Comparison of ENCODE assay signal across 8 cellular contexts in the genomic region with DNA sequence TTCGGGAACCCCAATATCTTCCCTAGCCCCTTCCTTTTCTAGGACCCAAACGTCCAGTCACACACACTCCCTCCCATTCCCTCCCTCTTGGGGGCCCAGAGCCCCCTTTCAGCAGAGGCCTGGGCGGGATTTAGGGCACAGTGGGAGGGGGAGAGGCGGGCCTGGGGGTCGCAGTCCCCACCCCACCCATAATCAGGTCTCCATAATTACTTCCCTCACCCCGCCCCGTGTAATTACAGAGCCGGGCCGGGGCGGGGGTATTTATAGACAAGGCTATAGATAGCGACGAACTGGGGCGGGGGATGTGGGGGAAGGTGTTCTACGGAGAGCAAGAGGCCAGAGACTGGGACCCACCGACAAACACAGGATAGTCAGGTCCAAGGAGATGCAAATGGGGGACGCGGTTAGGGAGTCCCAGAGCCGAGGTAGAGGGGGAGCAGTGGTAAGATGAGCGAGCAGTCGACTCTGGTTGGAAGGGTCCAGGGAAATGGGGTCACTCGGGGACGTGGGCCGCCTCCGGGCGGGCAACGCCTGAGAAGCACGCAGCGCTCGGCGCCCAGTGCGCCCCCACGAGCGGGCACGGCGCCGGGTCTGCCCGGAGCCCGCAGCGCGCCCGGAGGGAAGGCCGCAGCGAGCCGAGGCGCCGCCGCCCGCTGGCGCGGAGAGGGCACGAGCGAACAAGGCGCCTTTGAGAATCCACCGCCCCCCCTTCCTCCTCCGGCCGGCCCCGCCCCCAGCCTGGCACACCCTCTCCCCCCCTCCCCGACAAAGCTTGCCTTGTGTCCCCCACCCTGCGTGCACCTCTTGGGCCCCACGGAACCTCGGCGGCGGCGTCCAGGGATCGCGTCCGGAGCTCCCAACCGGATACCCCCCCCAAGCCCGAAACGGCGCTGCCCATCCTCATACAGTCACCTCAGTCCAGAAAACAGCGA. TPM values are rescaled to one million over a fixed set of nuclear protein-coding genes. Genes with fewer than 3 reads are reported as not detected.
A peak's percentile ranks its signal among the peaks of the same experiment; 100 is the strongest.
DNase-seq lines count a peak whose midpoint lies in the region; ATAC-seq, FAIRE-seq and TF ChIP-seq lines count a peak whose summit lies in the region.

No MANE protein-coding gene starts in this region.

- H3K4me1 ChIP-seq in H9 (ENCODE audit: insufficient read depth, low read length) (no peaks in the 10 kb centered on the region), heart left ventricle (peaks cover 0 to 48% (median 25%) of the 10 kb centered on the region in 12 donors), trophoblast cell (ENCODE audit: control insufficient read depth in 1 of 2, insufficient read depth in 2 of 2, low read length in 2 of 2) (peaks cover 18 to 22% of the 10 kb centered on the region in 2 experiments)

- H3K79me2 ChIP-seq in H9 (ENCODE audit: insufficient read depth, low read length) = no peaks in the 10 kb centered on the region
- no peaks in the 10 kb centered on the region for H3K79me2 ChIP-seq in trophoblast cell (ENCODE audit: control insufficient read depth, insufficient read depth, low read length, poor library complexity)

- H2BK12ac ChIP-seq in H9 (ENCODE audit: insufficient read length, low read depth, low read length) (no peak overlapping the region), trophoblast cell (ENCODE audit: low read length) (no peak overlapping the region)

- H3K18ac ChIP-seq in H9 (ENCODE audit: insufficient read length, low read depth, low read length) = no peak overlapping the region
- peak overlapping the region; percentile 43 for H3K18ac ChIP-seq in trophoblast cell (ENCODE audit: low read length)

- H3K27me3 ChIP-seq in H9 (ENCODE audit: insufficient read depth, low read length) = peaks cover 3% of the 10 kb centered on the region; the same call in 1 of the 2 replicates
- H3K27me3 ChIP-seq in heart left ventricle = peaks cover 0 to 21% (median 0%) of the 10 kb centered on the region in 9 donors
- H3K27me3 ChIP-seq in trophoblast cell (ENCODE audit: insufficient read depth, low read length) = peaks cover 8% of the 10 kb centered on the region

- H3K14ac ChIP-seq in H9 (ENCODE audit: insufficient read depth, low read length) (no peak overlapping the region), trophoblast cell (ENCODE audit: low read length) (peak overlapping the region; percentile 40)

- H3K4ac ChIP-seq in H9 (ENCODE audit: low read depth, low read length) (no peak overlapping the region), trophoblast cell (ENCODE audit: low read depth, low read length) (peak overlapping the region; percentile 36)

- CTCF ChIA-PET in activated naive CD4-positive, alpha-beta T cell treated with anti-CD3 and anti-CD28 coated beads for 36 hours (lab: Charles Lee) = interaction anchor here (0.8 to 0.9 kb wide), 2 partner anchors 53 to 74 kb away, joined by 3 to 4 read pairs; no protein-coding TSS in a partner anchor

- no peak overlapping the region for H4K5ac ChIP-seq in H9 (ENCODE audit: insufficient read length, low read depth, low read length)

- H3K23ac ChIP-seq in H9 (ENCODE audit: insufficient read length, low read depth, low read length) (no peak overlapping the region), trophoblast cell (ENCODE audit: low read length) (no peak overlapping the region)

- H3K23me2 ChIP-seq in H9 (ENCODE audit: insufficient read length, low read depth, low read length, poor library complexity, severe bottlenecking) = peaks cover 11% of the 10 kb centered on the region

- peak overlapping the region; percentile 76 to 91 for H3K4me3 Mint-ChIP-seq in H9
- H3K4me3 Mint-ChIP-seq in activated naive CD4-positive, alpha-beta T cell treated with anti-CD3 and anti-CD28 coated beads for 36 hours = peak overlapping the region; percentile 61

- H4K12ac ChIP-seq in trophoblast cell (ENCODE audit: low read depth, low read length) = no peak overlapping the region

- no peak overlapping the region for H2AFZ ChIP-seq in H9 (ENCODE audit: low read length)
- H2AFZ ChIP-seq in trophoblast cell (ENCODE audit: insufficient read depth, low read length, poor library complexity) = peak overlapping the region; percentile 41

- no peak for FAIRE-seq in RCC 7860 (lab: Jason Lieb, UNC)

- H2BK20ac ChIP-seq in H9 (ENCODE audit: low read depth, low read length, poor library complexity, severe bottlenecking) = no peak overlapping the region

- H2BK5ac ChIP-seq in H9 (ENCODE audit: insufficient read length, low read length) = no peak overlapping the region
- H2BK5ac ChIP-seq in trophoblast cell (ENCODE audit: low read depth, low read length, poor library complexity) = no peak overlapping the region

- H2BK15ac ChIP-seq in H9 (ENCODE audit: low read depth, low read length) = no peak overlapping the region

- H3K27ac Mint-ChIP-seq in H9 = no peak overlapping the region
- no peak overlapping the region for H3K27ac Mint-ChIP-seq in activated naive CD4-positive, alpha-beta T cell treated with anti-CD3 and anti-CD28 coated beads for 36 hours

- ATAC-seq in heart left ventricle (peak in 3 of 4 donors; percentile 31 to 37 (median 37)), HG03521 (IDR thresholded peaks at IDR 0.05; ENCODE audit: unreplicated experiment) (no peak)

- WGBS in H9 (ENCODE audit: extremely low coverage, insufficient read length, low lambda C conversion rate) = no CpG with 5 or more reads among the region's 72 CpGs
- 2 to 3% (median 2%) methylated on average over 60 to 72 of the region's 72 CpGs for WGBS in heart left ventricle, 4 donors
- WGBS in trophoblast cell (ENCODE audit: extremely low coverage, insufficient coverage, insufficient read length) = no CpG with 5 or more reads among the region's 72 CpGs

- H3K36me3 ChIP-seq in heart left ventricle (peaks cover 0 to 43% (median 36%) of the 10 kb centered on the region in 9 donors), trophoblast cell (ENCODE audit: control insufficient read depth in 1 of 2, insufficient read depth in 2 of 2, low read length in 2 of 2) (peaks cover 18 to 21% of the 10 kb centered on the region in 2 experiments)

- H3T11ph ChIP-seq in H9 (ENCODE audit: low read length) = no peak overlapping the region

- H3K4me3 ChIP-seq in heart left ventricle (peak overlapping the region; percentile 5 to 63 (median 50)), trophoblast cell (ENCODE audit: low read depth, low read length) (no peak overlapping the region)

- no peaks in the 10 kb centered on the region for H3K9me3 ChIP-seq in H9 (ENCODE audit: control insufficient read depth, low read depth, low read length)
- no peaks in the 10 kb centered on the region for H3K9me3 ChIP-seq in heart left ventricle
- H3K9me3 ChIP-seq in trophoblast cell (ENCODE audit: insufficient read depth, low read depth, low read length) = no peaks in the 10 kb centered on the region

- intact Hi-C loops in activated naive CD4-positive, alpha-beta T cell treated with anti-CD3 and anti-CD28 coated beads for 36 hours (cut with micrococcal nuclease) = loop anchor here (10.0 kb wide), 1 partner anchor 1052 kb away; the partner anchor contains the start of gene SMIM29
- intact Hi-C loops in heart left ventricle (cut with DNase I) = no loop called here

- H4K20me1 ChIP-seq in H9 (ENCODE audit: control insufficient read depth, insufficient read depth, insufficient read length) = no peaks in the 10 kb centered on the region

- no peak overlapping the region for H3K56ac ChIP-seq in H9 (ENCODE audit: insufficient read length, low read depth, low read length)

- no peak overlapping the region for H4K91ac ChIP-seq in H9 (ENCODE audit: insufficient read length, low read depth, low read length)
- peak overlapping the region; percentile 40 for H4K91ac ChIP-seq in trophoblast cell (ENCODE audit: low read depth, low read length)

- H2AK5ac ChIP-seq in H9 (ENCODE audit: insufficient read length, low read length) = no peak overlapping the region
- peak overlapping the region; percentile 9 for H2AK5ac ChIP-seq in trophoblast cell (ENCODE audit: low read length)

- TF ChIP-seq CTCF in H9 (conservative IDR thresholded peaks at IDR 0.05) (no peak), heart left ventricle (IDR thresholded peaks at IDR 0.05) (no peak)

- DNase-seq in H9 (no peak), heart left ventricle (peak in 3 of 5 donors; percentile 49 to 70 (median 55)), trophoblast cell (peak in 1 of 2 donors; percentile 23), RKO (ENCODE audit: low spot score) (no peak), RCC 7860 (ENCODE audit: low spot score) (no peak)
- DNase-seq in activated naive CD4-positive, alpha-beta T cell treated with anti-CD3 and anti-CD28 coated beads for 36 hours = peak; percentile 41
- no peak for DNase-seq in effector CD4-positive, alpha-beta T cell

- H3K36me3 Mint-ChIP-seq in H9 (ENCODE audit: insufficient read depth in 1 of 3, low read depth in 3 of 3) = peaks cover 14 to 31% (median 25%) of the 10 kb centered on the region in 3 experiments; a peak in 6 of 7 replicates
- peaks cover 20% of the 10 kb centered on the region for H3K36me3 Mint-ChIP-seq in activated naive CD4-positive, alpha-beta T cell treated with anti-CD3 and anti-CD28 coated beads for 36 hours (ENCODE audit: low read depth)

- H3K4me2 ChIP-seq in H9 (ENCODE audit: insufficient read depth, insufficient read length, low read length) (peak overlapping the region; percentile 84), trophoblast cell (ENCODE audit: low read length) (peak overlapping the region; percentile 82)

- no peaks in the 10 kb centered on the region; a peak in 1 of 5 replicates for H3K9me3 Mint-ChIP-seq in H9
- no peaks in the 10 kb centered on the region for H3K9me3 Mint-ChIP-seq in activated naive CD4-positive, alpha-beta T cell treated with anti-CD3 and anti-CD28 coated beads for 36 hours

- no peak for TF ChIP-seq POLR2A in heart left ventricle (IDR thresholded peaks at IDR 0.05)

- no peak overlapping the region for H2BK120ac ChIP-seq in H9 (ENCODE audit: low read depth, low read length, poor library complexity, severe bottlenecking)
- peak overlapping the region; percentile 36 for H2BK120ac ChIP-seq in trophoblast cell (ENCODE audit: insufficient read depth, low read length, poor library complexity)

- no peak overlapping the region for H3K9ac ChIP-seq in H9 (ENCODE audit: extremely low read depth, insufficient read length, low read length)
- H3K9ac ChIP-seq in trophoblast cell (ENCODE audit: low read length) = no peak overlapping the region

- H3K4me1 Mint-ChIP-seq in H9 = peaks cover 17 to 25% of the 10 kb centered on the region in 2 experiments
- H3K4me1 Mint-ChIP-seq in activated naive CD4-positive, alpha-beta T cell treated with anti-CD3 and anti-CD28 coated beads for 36 hours (ENCODE audit: low read depth) = peaks cover 25% of the 10 kb centered on the region

- H3K27me3 Mint-ChIP-seq in H9 (ENCODE audit: low read depth) = peaks cover 50% of the 10 kb centered on the region
- H3K27me3 Mint-ChIP-seq in activated naive CD4-positive, alpha-beta T cell treated with anti-CD3 and anti-CD28 coated beads for 36 hours (ENCODE audit: low read depth) = peaks cover 9% of the 10 kb centered on the region

- H3K27ac ChIP-seq in H9 (ENCODE audit: insufficient read length, low read depth, low read length) (no peak overlapping the region), heart left ventricle (peak overlapping the region in 10 of 12 donors; percentile 30 to 81 (median 55)), trophoblast cell (ENCODE audit: low read depth, low read length) (no peak overlapping the region)

- no peak overlapping the region for H4K8ac ChIP-seq in H9 (replicated peaks; ENCODE audit: insufficient read length, low read depth, low read length)
- peak overlapping the region; percentile 44 for H4K8ac ChIP-seq in trophoblast cell (ENCODE audit: low read depth, low read length)

- H3K79me1 ChIP-seq in H9 (ENCODE audit: insufficient read depth, low read depth, low read length, poor library complexity, severe bottlenecking) = no peaks in the 10 kb centered on the region
- peaks cover 6% of the 10 kb centered on the region for H3K79me1 ChIP-seq in trophoblast cell (ENCODE audit: low read length)

RNA-seq across cellular contexts. Expression of gene COL11A2, which starts 0.7 kb away (rescaled TPM):
- total RNA-seq in H9 (2021) (2.0 and 2.3 TPM in 2 replicates), heart left ventricle (1 to 10 TPM in 4 of 9 donors, under 1 TPM in 5; 0.42 to 2.3 (median 0.93) TPM)
- total RNA-seq in activated naive CD4-positive, alpha-beta T cell treated with anti-CD3 and anti-CD28 coated beads for 36 hours = 1 to 10 TPM in 1 of 2 experiments, under 1 TPM in 1; 0.88 to 1.4 TPM
- 1 to 10 TPM in 1 of 2 donors, under 1 TPM in 1; 0.39 to 4.9 TPM for polyA plus RNA-seq in heart left ventricle
- 4.4 and 4.5 TPM in 2 replicates for polyA plus RNA-seq in trophoblast cell (2013)

RNA-seq across cellular contexts. Expression of gene RXRB, which starts 7.5 kb away (rescaled TPM):
- total RNA-seq in H9 (2021) (14.8 and 16.8 TPM in 2 replicates), heart left ventricle (10 to 100 TPM; 20.7 to 39.6 (median 33.4) TPM)
- 10 to 100 TPM; 50.4 to 50.6 TPM for total RNA-seq in activated naive CD4-positive, alpha-beta T cell treated with anti-CD3 and anti-CD28 coated beads for 36 hours
- 10 to 100 TPM; 24.6 to 29.8 TPM for polyA plus RNA-seq in heart left ventricle
- polyA plus RNA-seq in trophoblast cell (2013) = 13.5 and 14.4 TPM in 2 replicates

RNA-seq across cellular contexts. Expression of gene SLC39A7, which starts 7.7 kb away (rescaled TPM):
- total RNA-seq in H9 (2021) (105 and 107 TPM in 2 replicates), heart left ventricle (10 to 100 TPM; 42.4 to 70.4 (median 55.3) TPM)
- total RNA-seq in activated naive CD4-positive, alpha-beta T cell treated with anti-CD3 and anti-CD28 coated beads for 36 hours = 10 to 100 TPM; 35.9 to 39.5 TPM
- polyA plus RNA-seq in heart left ventricle = 100 to 1,000 TPM in 1 of 2 donors, 10 to 100 TPM in 1; 39.9 to 197 TPM
- 96.6 and 100 TPM in 2 replicates for polyA plus RNA-seq in trophoblast cell (2013)

RNA-seq across cellular contexts. Expression of gene HSD17B8, which starts 11.5 kb away (rescaled TPM):
- total RNA-seq in H9 (2021) (5.5 and 7.1 TPM in 2 replicates), heart left ventricle (10 to 100 TPM; 15.8 to 31.7 (median 18.8) TPM)
- 10 to 100 TPM; 31.3 to 33.5 TPM for total RNA-seq in activated naive CD4-positive, alpha-beta T cell treated with anti-CD3 and anti-CD28 coated beads for 36 hours
- polyA plus RNA-seq in heart left ventricle = 10 to 100 TPM; 16.7 to 17.9 TPM
- polyA plus RNA-seq in trophoblast cell (2013) = 2.7 and 3.2 TPM in 2 replicates

RNA-seq across cellular contexts. Expression of gene RING1, which starts 15.4 kb away (rescaled TPM):
- total RNA-seq in H9 (2021) (29.8 and 31.0 TPM in 2 replicates), heart left ventricle (10 to 100 TPM in 8 of 9 donors, 1 to 10 TPM in 1; 8.4 to 32.2 (median 27.3) TPM)
- 10 to 100 TPM; 17.1 to 18.2 TPM for total RNA-seq in activated naive CD4-positive, alpha-beta T cell treated with anti-CD3 and anti-CD28 coated beads for 36 hours
- 10 to 100 TPM; 26.2 to 36.9 TPM for polyA plus RNA-seq in heart left ventricle
- 27.7 and 28.0 TPM in 2 replicates for polyA plus RNA-seq in trophoblast cell (2013)

Comparison
In these comparisons a context has a peak if more than half of its experiments do, and no peak if none do; other contexts are left out.
1. DNase-seq: peak in activated naive CD4-positive, alpha-beta T cell treated with anti-CD3 and anti-CD28 coated beads for 36 hours (single experiment) and heart left ventricle (3 of 5); none in H9 (single experiment), effector CD4-positive, alpha-beta T cell (single experiment), RKO (single experiment) and RCC 7860 (single experiment).
2. H3K27ac ChIP-seq: peak in heart left ventricle (10 of 12); none in H9 (single experiment) and trophoblast cell (single experiment).